Comparison of ENCODE assay signal across 2 cellular contexts in genomic region chr1:164921493-164921892, GRCh38.
TF ChIP-seq lines count a peak whose summit lies in the region.

No MANE protein-coding gene starts in this region.

TF ChIP-seq in GM23338, 12 proteins besides CTCF, POLR2A, EP300 and RAD21:
- TF ChIP-seq ETS1 (IDR thresholded peaks at IDR 0.05) = no peak
- no peak for TF ChIP-seq POLR2AphosphoS5 (IDR thresholded peaks at IDR 0.05; ENCODE audit: low read depth)
- TF ChIP-seq STAT1 (IDR thresholded peaks at IDR 0.05; ENCODE audit: unreplicated experiment) = no peak
- no peak for TF ChIP-seq EZH2phosphoT487 (IDR thresholded peaks at IDR 0.05; ENCODE audit: unreplicated experiment)
- TF ChIP-seq JUNB (IDR thresholded peaks at IDR 0.05; ENCODE audit: unreplicated experiment) = no peak
- TF ChIP-seq ZNF114 (CRISPR knock-in tag; IDR thresholded peaks at IDR 0.05) = no peak
- no peak for TF ChIP-seq NANOG (IDR thresholded peaks at IDR 0.05; ENCODE audit: borderline replicate concordance)
- no peak for TF ChIP-seq REST (IDR thresholded peaks at IDR 0.05; ENCODE audit: unreplicated experiment)
- no peak for TF ChIP-seq EZH2 (IDR thresholded peaks at IDR 0.05; ENCODE audit: low read depth, unreplicated experiment)
- TF ChIP-seq CREB1 (CRISPR knock-in tag; IDR thresholded peaks at IDR 0.05; ENCODE audit: low read depth) = no peak
- no peak for TF ChIP-seq ZNF331 (CRISPR knock-in tag; IDR thresholded peaks at IDR 0.05; ENCODE audit: low read depth)
- TF ChIP-seq ZNF462 (CRISPR knock-in tag; IDR thresholded peaks at IDR 0.05) = no peak

TF ChIP-seq in H1, 55 proteins besides CTCF, POLR2A, EP300 and RAD21:
- no peak for TF ChIP-seq PHF8 (conservative IDR thresholded peaks at IDR 0.05; ENCODE audit: low read depth, low read length)
- no peak for TF ChIP-seq CREB1 (IDR thresholded peaks at IDR 0.05)
- TF ChIP-seq MAX (IDR thresholded peaks at IDR 0.05) = no peak
- no peak for TF ChIP-seq SRF (IDR thresholded peaks at IDR 0.05; ENCODE audit: low read depth, low read length)
- no peak for TF ChIP-seq POU5F1 (IDR thresholded peaks at IDR 0.05; ENCODE audit: low read depth, low read length)
- peak; percentile 80 for TF ChIP-seq YY1 (IDR thresholded peaks at IDR 0.05; ENCODE audit: low read depth, low read length)
- no peak for TF ChIP-seq SP4 (IDR thresholded peaks at IDR 0.05; ENCODE audit: low read length)
